8 cellular contexts compared by ENCODE assay signal in the genomic region with DNA sequence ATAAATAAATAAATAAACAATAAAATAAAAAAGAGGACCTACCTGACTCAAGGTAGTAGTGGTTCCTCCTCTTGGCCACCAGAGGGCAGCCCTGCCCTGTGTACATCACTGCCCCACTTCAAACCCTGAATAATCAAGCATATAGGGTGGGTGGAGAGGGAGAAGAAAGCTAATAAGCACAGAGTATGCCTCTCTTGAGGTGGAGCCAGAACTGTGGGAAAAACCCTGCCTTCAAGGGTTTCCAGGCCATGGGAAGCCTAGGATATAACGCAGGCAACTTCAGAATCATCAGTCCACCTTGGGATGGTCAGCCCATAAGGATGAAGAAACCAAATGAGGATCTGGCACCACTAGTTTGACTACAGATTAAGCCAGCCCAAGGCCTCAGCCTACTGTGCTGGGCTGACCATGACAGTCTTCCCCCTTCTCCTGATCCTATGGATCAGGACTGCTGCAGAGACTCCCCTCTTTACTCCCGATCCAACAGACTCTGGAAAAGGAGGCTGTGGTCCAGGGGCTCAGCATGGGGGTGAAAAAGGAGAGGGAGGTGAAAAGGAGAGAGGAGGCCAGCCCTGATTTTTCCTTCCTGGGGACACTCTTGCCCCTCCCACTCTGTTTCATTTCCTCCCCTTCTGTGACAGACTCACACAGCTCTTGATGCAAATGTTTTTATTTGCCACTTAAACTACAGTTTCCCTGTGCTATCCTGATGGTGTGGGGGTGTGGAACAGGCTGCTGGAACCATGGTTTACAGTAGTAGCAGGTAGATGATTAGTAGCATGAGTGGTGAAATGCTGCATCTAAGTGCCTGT. TPM values are rescaled to one million over a fixed set of nuclear protein-coding genes. Genes with fewer than 3 reads are reported as not detected.
A peak's percentile ranks its signal among the peaks of the same experiment; 100 is the strongest.
DNase-seq lines count a peak whose midpoint lies in the region; ATAC-seq and TF ChIP-seq lines count a peak whose summit lies in the region.

No MANE protein-coding gene starts in this region.

- DNase-seq in AG20443 (ENCODE audit: low spot score) (peak; percentile 74), PC-9 (peak; percentile 34 to 53), foreskin keratinocyte (peak in 1 of 2 donors; percentile 50), psoas muscle (no peak), NCI-H446 treated with DMSO at 0.1 percent for 48 hours (lab: John Stamatoyannopoulos, UW) (no peak)
- DNase-seq in activated effector memory CD4-positive, alpha-beta T cell treated with Interleukin-2 at 50 U/mL for 16 hours: peak; percentile 8

- no peak overlapping the region for H3K27ac ChIP-seq in PC-9
- no peak overlapping the region for H3K27ac ChIP-seq in foreskin keratinocyte
- H3K27ac ChIP-seq in psoas muscle: no peak overlapping the region

- intact Hi-C loops in PC-9 (cut with micrococcal nuclease; ENCODE audit: unreplicated experiment): loop anchor here (1.0 to 2.0 kb wide), 2 partner anchors 24 to 54 kb away; no protein-coding TSS in a partner anchor
- intact Hi-C loops in psoas muscle (cut with DNase I): loop anchor here (1.0 to 5.0 kb wide), 2 partner anchors 54 to 55 kb away; no protein-coding TSS in a partner anchor

- H3F3A ChIP-seq in PC-9 (ENCODE audit: insufficient read depth, low read depth): peaks cover 3% of the 10 kb centered on the region; the same call in 1 of the 2 replicates

- H3K9me3 ChIP-seq in PC-9 (ENCODE audit: insufficient read depth, low read depth) (no peaks in the 10 kb centered on the region), psoas muscle (no peaks in the 10 kb centered on the region)

- no peaks in the 10 kb centered on the region for H3K27me3 ChIP-seq in PC-9 (ENCODE audit: insufficient read depth, low read depth)
- H3K27me3 ChIP-seq in foreskin keratinocyte: no peaks in the 10 kb centered on the region
- H3K27me3 ChIP-seq in psoas muscle (ENCODE audit: insufficient read depth in 3 of 3, low read length in 2 of 3): no peaks in the 10 kb centered on the region

- no peak overlapping the region for H2AFZ ChIP-seq in PC-9

- POLR2A ChIA-PET in PC-9 (lab: Charles Lee; ENCODE audit: unreplicated experiment): interaction anchor here (0.5 kb wide), 1 partner anchor 53 kb away, joined by 5 read pairs; no protein-coding TSS in a partner anchor

- whole genome bisulfite sequencing in psoas muscle, 3 donors: 86 to 92% (median 88%) methylated on average over 2 of the region's 2 CpGs

- peaks cover 13% of the 10 kb centered on the region for H3K79me2 ChIP-seq in PC-9 (ENCODE audit: low read depth)

- no peak overlapping the region for H3K4me2 ChIP-seq in PC-9

- BruUV-seq in PC-9 (replicated peaks; lab: Mats Ljungman, UMichigan): no TSS peak

- peaks cover 4% of the 10 kb centered on the region; the same call in 1 of the 2 replicates for H3K36me3 ChIP-seq in PC-9 (ENCODE audit: low read depth)
- H3K36me3 ChIP-seq in psoas muscle (ENCODE audit: insufficient read depth in 1 of 2, low read depth in 1 of 2): peaks cover 2 to 72% of the 10 kb centered on the region in 2 donors

- CTCF ChIA-PET in PC-9 (lab: Charles Lee): interaction anchor here (0.6 kb wide), 2 partner anchors 10 to 53 kb away, joined by 4 to 8 read pairs; partner anchors contain the start of gene AVPI1

- H3K9me2 ChIP-seq in PC-9 (ENCODE audit: insufficient read depth): no peaks in the 10 kb centered on the region

- no peaks in the 10 kb centered on the region for H4K20me1 ChIP-seq in PC-9 (ENCODE audit: insufficient read depth)

- peak; percentile 81 for TF ChIP-seq CTCF in PC-9 (conservative IDR thresholded peaks at IDR 0.05)
- peak; percentile 95 for TF ChIP-seq CTCF in foreskin keratinocyte (conservative IDR thresholded peaks at IDR 0.05)
- peak; percentile 90 for TF ChIP-seq CTCF in psoas muscle (IDR thresholded peaks at IDR 0.05)

- no peak overlapping the region for H3K4me3 ChIP-seq in PC-9
- H3K4me3 ChIP-seq in psoas muscle: no peak overlapping the region

- ATAC-seq in GM18502 (IDR thresholded peaks at IDR 0.05; ENCODE audit: poor library complexity, unreplicated experiment): peak; percentile 73
- ATAC-seq in HG03354 (IDR thresholded peaks at IDR 0.05; ENCODE audit: poor library complexity, severe bottlenecking, unreplicated experiment): peak; percentile 87
- peak; percentile 78 for ATAC-seq in foreskin keratinocyte
- ATAC-seq in psoas muscle: peak; percentile 70 to 84 (median 78)

- H3K4me1 ChIP-seq in PC-9 (replicated peaks; ENCODE audit: insufficient read depth) (no peaks in the 10 kb centered on the region), foreskin keratinocyte (no peaks in the 10 kb centered on the region), psoas muscle (no peaks in the 10 kb centered on the region)

RNA-seq across cellular contexts. Expression of gene AVPI1, which starts 10.1 kb away (rescaled TPM):
- total RNA-seq in PC-9 (2021) (20.5 and 22.4 TPM in 2 replicates), foreskin keratinocyte (19.7 and 22.7 TPM in 2 replicates), psoas muscle (1 to 10 TPM; 3.6 to 5.8 (median 5.0) TPM)
- polyA plus RNA-seq in foreskin keratinocyte (20.4 and 24.0 TPM in 2 replicates), psoas muscle (10 to 100 TPM in 1 of 3 donors, 1 to 10 TPM in 2; 5.6 to 56.9 (median 5.6) TPM)

RNA-seq across cellular contexts. Expression of gene PI4K2A, which starts 36.5 kb away (rescaled TPM):
- 16.0 and 20.3 TPM in 2 replicates for total RNA-seq in PC-9 (2021)
- total RNA-seq in foreskin keratinocyte: 28.9 and 34.3 TPM in 2 replicates
- polyA plus RNA-seq in foreskin keratinocyte: 25.7 and 28.1 TPM in 2 replicates
- 10 to 100 TPM; 11.5 to 14.1 (median 11.9) TPM for total RNA-seq in psoas muscle
- polyA plus RNA-seq in psoas muscle: 10 to 100 TPM in 2 of 3 donors, 1 to 10 TPM in 1; 8.9 to 22.9 (median 15.6) TPM

RNA-seq across cellular contexts. Expression of gene MARVELD1, which starts 36.6 kb away (rescaled TPM):
- 33.1 and 40.1 TPM in 2 replicates for total RNA-seq in PC-9 (2021)
- 52.9 and 58.6 TPM in 2 replicates for total RNA-seq in foreskin keratinocyte
- polyA plus RNA-seq in foreskin keratinocyte: 47.6 and 53.0 TPM in 2 replicates
- 1 to 10 TPM; 2.4 to 5.7 (median 3.3) TPM for total RNA-seq in psoas muscle
- 10 to 100 TPM in 1 of 3 donors, 1 to 10 TPM in 2; 2.2 to 10.4 (median 2.9) TPM for polyA plus RNA-seq in psoas muscle

RNA-seq across cellular contexts. Expression of gene MORN4, which starts 43.7 kb away (rescaled TPM):
- total RNA-seq in PC-9 (2021) (10.0 and 10.6 TPM in 2 replicates), foreskin keratinocyte (7.4 and 9.7 TPM in 2 replicates), psoas muscle (1 to 10 TPM; 1.8 to 4.1 (median 2.6) TPM)
- polyA plus RNA-seq in foreskin keratinocyte (8.9 and 11.3 TPM in 2 replicates), psoas muscle (1 to 10 TPM; 3.9 to 5.6 (median 5.2) TPM)

RNA-seq across cellular contexts. Expression of gene ZFYVE27, which starts 60.0 kb away (rescaled TPM):
- 21.6 and 24.7 TPM in 2 replicates for total RNA-seq in PC-9 (2021)
- 15.3 and 18.3 TPM in 2 replicates for total RNA-seq in foreskin keratinocyte
- polyA plus RNA-seq in foreskin keratinocyte: 14.1 and 14.2 TPM in 2 replicates
- total RNA-seq in psoas muscle: 10 to 100 TPM in 3 of 4 donors, 1 to 10 TPM in 1; 9.8 to 15.1 (median 12.1) TPM
- 10 to 100 TPM in 2 of 3 donors, 1 to 10 TPM in 1; 8.3 to 20.1 (median 14.9) TPM for polyA plus RNA-seq in psoas muscle

Comparison
In these comparisons a context has a peak if more than half of its experiments do, and no peak if none do; other contexts are left out.
1. DNase-seq: peak in AG20443 (single experiment), PC-9 (2 of 2) and activated effector memory CD4-positive, alpha-beta T cell treated with Interleukin-2 at 50 U/mL for 16 hours (single experiment); none in psoas muscle (0 of 2) and NCI-H446 treated with DMSO at 0.1 percent for 48 hours (single experiment).
2. Peak in every context shown above with its lines, with median percentiles within 50 percentile points of each other: ATAC-seq and CTCF ChIP-seq.